ENCODE assay signal across 10 cellular contexts in genomic region chr7:47371733-47372368, GRCh38.
DNase-seq lines count a peak whose midpoint lies in the region; ATAC-seq, FAIRE-seq and TF ChIP-seq lines count a peak whose summit lies in the region.
"Had no signal": no experiment of that assay in that cellular context is flagged by ENCODE, and none has a peak within 500 bp of the region (broad histone marks: within the 10 kb centered on the region; RNA-seq: fewer than 3 reads in every experiment).

No MANE protein-coding gene starts in this region.

- no peaks in the 10 kb centered on the region for H3K36me3 ChIP-seq in mucosa of descending colon (ENCODE audit: low read depth)

- no peak overlapping the region for H3K27ac Mint-ChIP-seq in progenitor cell of endocrine pancreas
- H3K27ac Mint-ChIP-seq: activated naive CD8-positive, alpha-beta T cell treated with anti-CD3 and anti-CD28 coated beads, Interleukin-2, amount 10 ng/mL, durations not matched to agents 7 days and 5 days had no signal

- peak; percentile 90 for ATAC-seq in mucosa of descending colon

- peaks cover 17% of the 10 kb centered on the region for H3K36me3 Mint-ChIP-seq in progenitor cell of endocrine pancreas (ENCODE audit: insufficient read depth)
- H3K36me3 Mint-ChIP-seq: activated naive CD8-positive, alpha-beta T cell treated with anti-CD3 and anti-CD28 coated beads, Interleukin-2, amount 10 ng/mL, durations not matched to agents 7 days and 5 days had no signal

- FAIRE-seq in D721Med (lab: Jason Lieb, UNC), result no peak

- H3K4me1 Mint-ChIP-seq in progenitor cell of endocrine pancreas (ENCODE audit: low read depth), result peaks cover 4% of the 10 kb centered on the region
- H3K4me1 Mint-ChIP-seq: activated naive CD8-positive, alpha-beta T cell treated with anti-CD3 and anti-CD28 coated beads, Interleukin-2, amount 10 ng/mL, durations not matched to agents 7 days and 5 days had no signal

- H3K4me1 ChIP-seq in mucosa of descending colon (ENCODE audit: low read depth), result peaks cover 27% of the 10 kb centered on the region

- H3K4me3 ChIP-seq in mucosa of descending colon, result no peak overlapping the region

- DNase-seq in DMS53 (lab: John Stamatoyannopoulos, UW) (peak; percentile 92), NCI-H226 (peak; percentile 60), dermis blood vessel endothelial cell (peak; percentile 74), mucosa of descending colon (peak; percentile 91 to 96 (median 95)), D721Med (ENCODE audit: insufficient read length, low spot score) (no peak), progenitor cell of endocrine pancreas (ENCODE audit: low spot score, unreplicated experiment) (no peak), NCI-H526 treated with DMSO at 0.1 percent for 48 hours (lab: John Stamatoyannopoulos, UW) (no peak), NCI-H187 (lab: John Stamatoyannopoulos, UW) (no peak)
- DNase-seq: activated naive CD8-positive, alpha-beta T cell treated with anti-CD3 and anti-CD28 coated beads, Interleukin-2, amount 10 ng/mL, durations not matched to agents 7 days and 5 days had no signal

- no peak overlapping the region for H3K4me3 Mint-ChIP-seq in progenitor cell of endocrine pancreas (ENCODE audit: low read depth)
- H3K4me3 Mint-ChIP-seq: activated naive CD8-positive, alpha-beta T cell treated with anti-CD3 and anti-CD28 coated beads, Interleukin-2, amount 10 ng/mL, durations not matched to agents 7 days and 5 days; IgD-negative memory B cell had no signal

- TF ChIP-seq CTCF in mucosa of descending colon (IDR thresholded peaks at IDR 0.05) (no peak), D721Med (IDR thresholded peaks at IDR 0.05; ENCODE audit: insufficient read depth, missing control alignments) (no peak), progenitor cell of endocrine pancreas (IDR thresholded peaks at IDR 0.05; ENCODE audit: unreplicated experiment) (no peak)

- H3K9me3 Mint-ChIP-seq in progenitor cell of endocrine pancreas (ENCODE audit: low read depth), result no peaks in the 10 kb centered on the region
- H3K9me3 Mint-ChIP-seq: activated naive CD8-positive, alpha-beta T cell treated with anti-CD3 and anti-CD28 coated beads, Interleukin-2, amount 10 ng/mL, durations not matched to agents 7 days and 5 days; IgD-negative memory B cell had no signal

- no peaks in the 10 kb centered on the region for H3K9me3 ChIP-seq in mucosa of descending colon

- no peaks in the 10 kb centered on the region for H3K27me3 Mint-ChIP-seq in progenitor cell of endocrine pancreas
- H3K27me3 Mint-ChIP-seq: activated naive CD8-positive, alpha-beta T cell treated with anti-CD3 and anti-CD28 coated beads, Interleukin-2, amount 10 ng/mL, durations not matched to agents 7 days and 5 days; IgD-negative memory B cell had no signal

- intact Hi-C loops in mucosa of descending colon (cut with DNase I, micrococcal nuclease), result no loop called here

Comparison
In these comparisons a context has a peak if more than half of its experiments do, and no peak if none do; other contexts are left out.
1. DNase-seq: peak in DMS53 (single experiment), NCI-H226 (single experiment), dermis blood vessel endothelial cell (single experiment) and mucosa of descending colon (3 of 3); none in D721Med (single experiment), progenitor cell of endocrine pancreas (single experiment), NCI-H526 treated with DMSO at 0.1 percent for 48 hours (single experiment) and NCI-H187 (0 of 2).